Comparison of ENCODE assay signal across 1 cellular context in the genomic region with DNA sequence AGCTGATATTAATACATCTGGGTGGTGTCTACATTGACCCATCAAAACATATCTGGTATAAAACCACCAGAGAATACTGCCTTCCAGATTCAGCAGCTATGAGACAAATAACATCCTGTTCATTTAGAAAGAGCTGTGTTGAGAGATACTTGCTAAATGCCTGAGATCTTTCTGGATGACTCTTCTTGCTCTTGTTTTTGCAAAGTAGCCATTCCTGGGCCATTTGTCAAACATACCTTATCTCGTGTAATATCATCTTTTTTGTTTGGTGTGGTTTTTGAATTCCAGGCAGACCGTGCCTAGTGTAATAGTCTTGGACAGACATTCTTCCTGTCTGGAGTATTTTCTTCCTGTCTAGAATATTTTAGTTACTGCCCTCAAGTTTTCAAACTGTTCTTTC.
TF ChIP-seq lines count a peak whose summit lies in the region.

No MANE protein-coding gene starts in this region.

TF ChIP-seq in SK-N-SH, 30 proteins besides CTCF, POLR2A, EP300 and RAD21 (continued from another document):
- TF ChIP-seq PBX3 (IDR thresholded peaks at IDR 0.05) (peak; percentile 94), SIN3A (IDR thresholded peaks at IDR 0.05; ENCODE audit: borderline replicate concordance, low read depth, low read length) (peak; percentile 56; the same call in 1 of the 2 replicates), MXI1 (IDR thresholded peaks at IDR 0.05; ENCODE audit: low read depth, low read length) (no peak), TCF12 (IDR thresholded peaks at IDR 0.05) (peak; percentile 97), RCOR1 (IDR thresholded peaks at IDR 0.05; ENCODE audit: low read length) (no peak), FOSL2 (IDR thresholded peaks at IDR 0.05; ENCODE audit: borderline replicate concordance, low read depth) (peak; percentile 92), EZH2phosphoT487 (IDR thresholded peaks at IDR 0.05; ENCODE audit: borderline replicate concordance, low read depth) (no peak), TEAD4 (IDR thresholded peaks at IDR 0.05; ENCODE audit: borderline replicate concordance, insufficient read depth) (peak; percentile 98)
